Comparison of ENCODE assay signal across 25 cellular contexts in genomic region chr19:52070496-52070895, GRCh38. TPM values are rescaled to one million over a fixed set of nuclear protein-coding genes. Genes with fewer than 3 reads are reported as not detected.
DNase-seq lines count a peak whose midpoint lies in the region; ATAC-seq and TF ChIP-seq lines count a peak whose summit lies in the region.
"Had no signal": no experiment of that assay in that cellular context is flagged by ENCODE, and none has a peak within 500 bp of the region (broad histone marks: within the 10 kb centered on the region; RNA-seq: fewer than 3 reads in every experiment).

No MANE protein-coding gene starts in this region.

- H2AFZ ChIP-seq in trophoblast cell (ENCODE audit: insufficient read depth, low read length, poor library complexity), result no peak overlapping the region
- H2AFZ ChIP-seq: PC-9 had no signal

- no peak overlapping the region for H3K14ac ChIP-seq in trophoblast cell (ENCODE audit: low read length)

- H3K4me3 Mint-ChIP-seq in endothelial cell (ENCODE audit: unreplicated experiment) (peak overlapping the region; percentile 76), mesothelial cell of epicardium (no peak overlapping the region)
- H3K4me3 Mint-ChIP-seq: activated naive CD8-positive, alpha-beta T cell treated with anti-CD3 and anti-CD28 coated beads, Interleukin-2, amount 50 U/mL, for 24 hours; neural crest cell; stimulated activated naive CD8-positive, alpha-beta T cell treated with anti-CD3 and anti-CD28 coated beads, Interleukin-15, Interleukin-2, amounts not matched to agents 100 ng/mL and 50 ng/mL, for 24 hours; T-helper 1 cell treated with Interleukin-12 subunit alpha and Interleukin-12 subunit beta and Interleukin-4 antibody, amounts not matched to agents 30 μg/mL and 1 μg/mL, for 36 hours; type B pancreatic cell had no signal

- H3K18ac ChIP-seq in trophoblast cell (ENCODE audit: low read length), result no peak overlapping the region

- no CpG with 5 or more reads among the region's 5 CpGs for WGBS in trophoblast cell (ENCODE audit: extremely low coverage, insufficient coverage, insufficient read length)

- peaks cover 30 to 52% of the 10 kb centered on the region in 2 experiments for H3K36me3 ChIP-seq in trophoblast cell (ENCODE audit: control insufficient read depth in 1 of 2, insufficient read depth in 2 of 2, low read length in 2 of 2)

- H3K27me3 Mint-ChIP-seq in endothelial cell (ENCODE audit: unreplicated experiment) (peaks cover 10% of the 10 kb centered on the region), mesothelial cell of epicardium (ENCODE audit: low read depth) (no peaks in the 10 kb centered on the region)
- H3K27me3 Mint-ChIP-seq: activated naive CD8-positive, alpha-beta T cell treated with anti-CD3 and anti-CD28 coated beads, Interleukin-2, amount 50 U/mL, for 24 hours; stimulated activated naive CD8-positive, alpha-beta T cell treated with anti-CD3 and anti-CD28 coated beads, Interleukin-15, Interleukin-2, amounts not matched to agents 100 ng/mL and 50 ng/mL, for 24 hours; type B pancreatic cell had no signal

- no peak overlapping the region for H2BK12ac ChIP-seq in trophoblast cell (ENCODE audit: low read length)

- no peaks in the 10 kb centered on the region for H3K27me3 ChIP-seq in trophoblast cell (ENCODE audit: insufficient read depth, low read length)
- H3K27me3 ChIP-seq: esophagus muscularis mucosa, SJSA1, spleen had no signal

- H3K9me3 Mint-ChIP-seq in endothelial cell (ENCODE audit: unreplicated experiment), result peaks cover 41% of the 10 kb centered on the region
- H3K9me3 Mint-ChIP-seq in mesothelial cell of epicardium, result peaks cover 77% of the 10 kb centered on the region

- no peak overlapping the region for H4K12ac ChIP-seq in trophoblast cell (ENCODE audit: low read depth, low read length)

- H3K36me3 Mint-ChIP-seq in endothelial cell (ENCODE audit: low read depth, unreplicated experiment) (peaks cover 90% of the 10 kb centered on the region), mesothelial cell of epicardium (peaks cover 94% of the 10 kb centered on the region)

- H3K4ac ChIP-seq in trophoblast cell (ENCODE audit: low read depth, low read length), result no peak overlapping the region

- H3K9ac ChIP-seq in trophoblast cell (ENCODE audit: low read length), result no peak overlapping the region

- H2BK5ac ChIP-seq in trophoblast cell (ENCODE audit: low read depth, low read length, poor library complexity), result no peak overlapping the region

- TF ChIP-seq CTCF in endothelial cell (IDR thresholded peaks at IDR 0.05; ENCODE audit: unreplicated experiment) (no peak), mesothelial cell of epicardium (IDR thresholded peaks at IDR 0.05; ENCODE audit: unreplicated experiment) (no peak)

- H3K79me1 ChIP-seq in trophoblast cell (ENCODE audit: low read length), result no peaks in the 10 kb centered on the region

- ATAC-seq in HG02938 (IDR thresholded peaks at IDR 0.05; ENCODE audit: unreplicated experiment) (no peak), HG02973 (IDR thresholded peaks at IDR 0.05; ENCODE audit: unreplicated experiment) (no peak)
- ATAC-seq: activated naive CD8-positive, alpha-beta T cell treated with anti-CD3 and anti-CD28 coated beads, Interleukin-2, amount 50 U/mL, for 24 hours had no signal

- H3K4me3 ChIP-seq in trophoblast cell (ENCODE audit: low read depth, low read length), result no peak overlapping the region
- H3K4me3 ChIP-seq: esophagus muscularis mucosa, left ventricle myocardium inferior, PC-9, SJSA1 had no signal

- H3K27ac Mint-ChIP-seq in endothelial cell (ENCODE audit: unreplicated experiment), result no peak overlapping the region
- H3K27ac Mint-ChIP-seq in mesothelial cell of epicardium, result no peak overlapping the region
- H3K27ac Mint-ChIP-seq: activated naive CD8-positive, alpha-beta T cell treated with anti-CD3 and anti-CD28 coated beads, Interleukin-2, amount 50 U/mL, for 24 hours; stimulated activated naive CD8-positive, alpha-beta T cell treated with anti-CD3 and anti-CD28 coated beads, Interleukin-15, Interleukin-2, amounts not matched to agents 100 ng/mL and 50 ng/mL, for 24 hours; T-helper 1 cell treated with Interleukin-12 subunit alpha and Interleukin-12 subunit beta and Interleukin-4 antibody, amounts not matched to agents 30 μg/mL and 1 μg/mL, for 36 hours; type B pancreatic cell had no signal

- H2BK120ac ChIP-seq in trophoblast cell (ENCODE audit: insufficient read depth, low read length, poor library complexity), result no peak overlapping the region

- no peak overlapping the region for H4K91ac ChIP-seq in trophoblast cell (ENCODE audit: low read depth, low read length)

- H3K23ac ChIP-seq in trophoblast cell (ENCODE audit: low read length), result no peak overlapping the region

- H3K79me2 ChIP-seq in trophoblast cell (ENCODE audit: control insufficient read depth, insufficient read depth, low read length, poor library complexity), result no peaks in the 10 kb centered on the region

- H3K4me1 ChIP-seq in trophoblast cell (ENCODE audit: control insufficient read depth in 1 of 2, insufficient read depth in 2 of 2, low read length in 2 of 2), result no peaks in the 10 kb centered on the region
- H3K4me1 ChIP-seq: esophagus muscularis mucosa, left ventricle myocardium inferior, SJSA1, spleen had no signal

- no peak overlapping the region for H3K4me2 ChIP-seq in trophoblast cell (ENCODE audit: low read length)
- H3K4me2 ChIP-seq: PC-9 had no signal

- H3K27ac ChIP-seq in trophoblast cell (ENCODE audit: low read depth, low read length), result peak overlapping the region; percentile 19
- H3K27ac ChIP-seq: esophagus muscularis mucosa, left ventricle myocardium inferior, PC-9, SJSA1, spleen, VCaP had no signal

- H3K9me3 ChIP-seq in trophoblast cell (ENCODE audit: insufficient read depth, low read depth, low read length), result peaks cover 20% of the 10 kb centered on the region

- H3K4me1 Mint-ChIP-seq in endothelial cell (ENCODE audit: unreplicated experiment) (no peaks in the 10 kb centered on the region), mesothelial cell of epicardium (no peaks in the 10 kb centered on the region)
- H3K4me1 Mint-ChIP-seq: activated naive CD8-positive, alpha-beta T cell treated with anti-CD3 and anti-CD28 coated beads, Interleukin-2, amount 50 U/mL, for 24 hours; neural crest cell had no signal

- no peak overlapping the region for H4K8ac ChIP-seq in trophoblast cell (ENCODE audit: low read depth, low read length)

- in situ Hi-C loops in SK-MEL-5 (cut with HindIII; ENCODE audit: low pct_unique_long_range_greater_than_20kb, low sequenced_read_pairs), result no loop called here

- H2AK5ac ChIP-seq in trophoblast cell (ENCODE audit: low read length), result no peak overlapping the region

- peak; percentile 73 for DNase-seq in ELR (ENCODE audit: low read depth)
- peak; percentile 17 for DNase-seq in SK-MEL-5 (ENCODE audit: low read depth, low spot score)
- no peak for DNase-seq in endothelial cell (ENCODE audit: low spot score)
- peak; percentile 88 to 92 for DNase-seq in trophoblast cell
- no peak for DNase-seq in mesothelial cell of epicardium (ENCODE audit: low spot score in 2 of 2, unreplicated experiment in 2 of 2)
- no peak for DNase-seq in NCI-H2029 treated with DMSO at 0.1 percent for 48 hours (lab: John Stamatoyannopoulos, UW)
- DNase-seq: activated CD4-positive, alpha-beta T cell treated with anti-CD3 and anti-CD28 coated beads, Interleukin-2, amount 50 U/mL, for 1 hour; activated naive CD8-positive, alpha-beta T cell treated with anti-CD3 and anti-CD28 coated beads, Interleukin-2, amount 50 U/mL, for 24 hours; caudate nucleus; head of caudate nucleus; left ventricle myocardium inferior; NCI-H1417; NCI-H2171; PC-9; spleen; stimulated activated CD4-positive, alpha-beta T cell treated with anti-CD3 and anti-CD28 coated beads, Interleukin-4, amount 100 ng/mL, for 24 hours had no signal

RNA-seq across cellular contexts. Expression of gene ZNF432, which starts 21.9 kb away (rescaled TPM):
- 3.6 and 4.5 TPM in 2 replicates for total RNA-seq in SK-MEL-5 (2014; rRNA removed; shearing (Covaris generic))
- polyA plus RNA-seq in SK-MEL-5 (2015; cell fraction: cytosol; rRNA removed), result 1.1 and 2.0 TPM in 2 replicates
- 10.8 and 12.5 TPM in 2 replicates for polyA plus RNA-seq in SK-MEL-5 (2015; cell fraction: nucleus; rRNA removed)
- 10.3 TPM for total RNA-seq in endothelial cell (ENCODE audit: unreplicated experiment)
- polyA plus RNA-seq in trophoblast cell (2013), result 10.8 and 11.5 TPM in 2 replicates
- total RNA-seq in mesothelial cell of epicardium, result 23.3 to 25.9 TPM (median 23.7 TPM) in 3 replicates

RNA-seq across cellular contexts. Expression of gene ZNF841, which starts 25.1 kb away (rescaled TPM):
- 10.0 and 10.1 TPM in 2 replicates for total RNA-seq in SK-MEL-5 (2014; rRNA removed; shearing (Covaris generic))
- polyA plus RNA-seq in SK-MEL-5 (2015; cell fraction: cytosol; rRNA removed), result 4.5 and 6.1 TPM in 2 replicates
- 27.8 and 33.6 TPM in 2 replicates for polyA plus RNA-seq in SK-MEL-5 (2015; cell fraction: nucleus; rRNA removed)
- total RNA-seq in endothelial cell (ENCODE audit: unreplicated experiment), result 16.3 TPM
- polyA plus RNA-seq in trophoblast cell (2013), result 15.2 and 15.4 TPM in 2 replicates
- total RNA-seq in mesothelial cell of epicardium, result 36.4 to 40.5 TPM (median 37.9 TPM) in 3 replicates

RNA-seq across cellular contexts. Expression of gene ZNF614, which starts 42.3 kb away (rescaled TPM):
- 7.7 and 9.0 TPM in 2 replicates for total RNA-seq in SK-MEL-5 (2014; rRNA removed; shearing (Covaris generic))
- 4.7 and 7.1 TPM in 2 replicates for polyA plus RNA-seq in SK-MEL-5 (2015; cell fraction: cytosol; rRNA removed)
- 7.2 TPM in 2 replicates for polyA plus RNA-seq in SK-MEL-5 (2015; cell fraction: nucleus; rRNA removed)
- 12.1 TPM for total RNA-seq in endothelial cell (ENCODE audit: unreplicated experiment)
- polyA plus RNA-seq in trophoblast cell (2013), result 13.1 and 13.4 TPM in 2 replicates
- 13.9 to 16.3 TPM (median 15.8 TPM) in 3 replicates for total RNA-seq in mesothelial cell of epicardium

Comparison
In these comparisons a context has a peak if more than half of its experiments do, and no peak if none do; other contexts are left out.
1. DNase-seq: peak in ELR (single experiment), SK-MEL-5 (single experiment) and trophoblast cell (2 of 2); none in endothelial cell (single experiment), mesothelial cell of epicardium (0 of 2) and NCI-H2029 treated with DMSO at 0.1 percent for 48 hours (single experiment).